26 cellular contexts compared by ENCODE assay signal in genomic region chr9:127890053-127890452, GRCh38.
"Had no signal": no experiment of that assay in that cellular context is flagged by ENCODE, and none has a peak within 500 bp of the region (broad histone marks: within the 10 kb centered on the region; RNA-seq: fewer than 3 reads in every experiment).

No MANE protein-coding gene starts in this region.

- H3K4me3 Mint-ChIP-seq: activated CD4-positive, alpha-beta memory T cell treated with anti-CD3 and anti-CD28 coated beads for 36 hours; activated CD4-positive, alpha-beta T cell treated with anti-CD3 and anti-CD28 coated beads, Interleukin-2, amount 10 ng/mL, durations not matched to agents 7 days and 5 days; activated naive CD4-positive, alpha-beta T cell treated with anti-CD3 and anti-CD28 coated beads for 36 hours; activated naive CD8-positive, alpha-beta T cell; activated T-cell treated with anti-CD3 and anti-CD28 coated beads, Interleukin-2, amount 50 U/mL, for 4 hours; T-cell had no signal

- ATAC-seq: activated T-cell treated with anti-CD3 and anti-CD28 coated beads, Interleukin-2, amount 50 U/mL, for 4 hours; T-cell had no signal

- DNase-seq: activated CD4-positive, alpha-beta memory T cell treated with anti-CD3 and anti-CD28 coated beads for 36 hours; activated CD4-positive, alpha-beta T cell treated with anti-CD3 and anti-CD28 coated beads, Interleukin-2, amount 10 ng/mL, durations not matched to agents 7 days and 5 days; activated CD4-positive, CD25-positive, alpha-beta regulatory T cell; activated CD8-positive, alpha-beta memory T cell treated with anti-CD3 and anti-CD28 coated beads for 24 hours; activated gamma-delta T cell; activated naive CD4-positive, alpha-beta T cell treated with anti-CD3 and anti-CD28 coated beads for 36 hours; activated T-cell treated with anti-CD3 and anti-CD28 coated beads, Interleukin-2, amount 50 U/mL, for 4 hours; adrenal gland; anterior cingulate cortex; cerebellar nuclear complex; Karpas-422; MM.1S; NCI-H1105; NCI-H1436 treated with DMSO at 0.1 percent for 48 hours; NCI-H187; NCI-H2081; NCI-H510A treated with DMSO at 0.1 percent for 48 hours; NCI-H69; NK-92 treated with Interleukin-12 subunit alpha and Interleukin-12 subunit beta, amount 100 ng/mL, for 24 hours; Peyer's patch; SIG-M5; T-cell; T-helper 2 cell; T1000 had no signal

- H3K27ac ChIP-seq: adrenal gland, Peyer's patch, VCaP had no signal

- H3K27ac Mint-ChIP-seq: activated CD4-positive, alpha-beta memory T cell treated with anti-CD3 and anti-CD28 coated beads for 36 hours; activated CD4-positive, alpha-beta T cell treated with anti-CD3 and anti-CD28 coated beads, Interleukin-2, amount 10 ng/mL, durations not matched to agents 7 days and 5 days; activated naive CD4-positive, alpha-beta T cell treated with anti-CD3 and anti-CD28 coated beads for 36 hours; activated naive CD8-positive, alpha-beta T cell; T-cell had no signal

- H3K27me3 Mint-ChIP-seq: activated CD4-positive, alpha-beta memory T cell treated with anti-CD3 and anti-CD28 coated beads for 36 hours; activated CD4-positive, alpha-beta T cell treated with anti-CD3 and anti-CD28 coated beads, Interleukin-2, amount 10 ng/mL, durations not matched to agents 7 days and 5 days; activated naive CD8-positive, alpha-beta T cell; T-cell had no signal

- H3K27me3 ChIP-seq: adrenal gland, Peyer's patch had no signal

- H3K4me3 ChIP-seq: adrenal gland, Peyer's patch had no signal

- H3K4me1 ChIP-seq: Peyer's patch had no signal

- H3K9me3 ChIP-seq: adrenal gland had no signal
